ENCODE assay signal across 9 cellular contexts in the genomic region with DNA sequence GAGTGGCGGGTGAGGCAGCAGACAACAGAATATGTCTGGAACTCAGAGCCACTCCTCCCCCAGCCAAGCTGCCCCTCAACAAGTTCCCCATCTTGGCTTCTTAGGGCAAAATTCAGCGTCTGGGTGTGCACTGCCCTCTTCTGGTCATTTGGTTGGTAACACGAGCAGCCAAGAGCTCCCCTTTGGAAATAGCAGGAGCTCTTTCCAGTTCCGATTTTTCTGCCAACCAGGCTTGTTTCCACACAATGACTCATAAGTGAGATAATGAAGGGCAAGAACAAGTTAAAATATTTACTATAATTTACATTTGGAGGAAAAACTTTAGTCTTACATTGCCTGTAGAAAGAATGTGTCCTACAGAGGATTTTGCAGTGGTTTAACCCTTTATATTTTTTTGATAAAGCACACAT.
DNase-seq lines count a peak whose midpoint lies in the region; ATAC-seq and TF ChIP-seq lines count a peak whose summit lies in the region.
"Had no signal": no experiment of that assay in that cellular context is flagged by ENCODE, and none has a peak within 500 bp of the region (broad histone marks: within the 10 kb centered on the region; RNA-seq: fewer than 3 reads in every experiment).

No MANE protein-coding gene starts in this region.

- H3K27ac ChIP-seq in thoracic aorta: no peak overlapping the region

- no peak overlapping the region for H3K27ac Mint-ChIP-seq in mesothelial cell of epicardium

- H3K36me3 ChIP-seq in HAP-1 (replicated peaks) (no peaks in the 10 kb centered on the region), thoracic aorta (no peaks in the 10 kb centered on the region)

- no peak overlapping the region for H3K4me3 Mint-ChIP-seq in mesothelial cell of epicardium
- H3K4me3 Mint-ChIP-seq: activated T-cell treated with anti-CD3 and anti-CD28 coated beads, Interleukin-2, amount 50 U/mL, for 4 hours had no signal

- DNase-seq in DMS53 treated with DMSO at 0.1 percent for 48 hours (lab: John Stamatoyannopoulos, UW; ENCODE audit: unreplicated experiment) (peak; percentile 87), HAP-1 (ENCODE audit: low spot score in 2 of 2) (peak; percentile 54 to 74), NCI-H2029 treated with DMSO at 0.1 percent for 48 hours (lab: John Stamatoyannopoulos, UW) (peak; percentile 21), UCSD-AML1 (lab: John Stamatoyannopoulos, UW; ENCODE audit: unreplicated experiment) (peak; percentile 23), epithelial cell of esophagus (ENCODE audit: low read depth) (peak; percentile 81), mesothelial cell of epicardium (ENCODE audit: low spot score in 2 of 2, unreplicated experiment in 2 of 2) (peak in 1 of 2 experiments; percentile 64), thoracic aorta (ENCODE audit: low spot score) (peak; percentile 31)
- DNase-seq: activated T-cell treated with anti-CD3 and anti-CD28 coated beads, Interleukin-2, amount 50 U/mL, for 4 hours had no signal

- H3K27me3 ChIP-seq in HAP-1 (ENCODE audit: low read depth) (peaks cover 5% of the 10 kb centered on the region; the same call in 1 of the 2 replicates), thoracic aorta (replicated peaks; ENCODE audit: insufficient read depth) (no peaks in the 10 kb centered on the region)

- H3K9me3 ChIP-seq in HAP-1: no peaks in the 10 kb centered on the region
- H3K9me3 ChIP-seq in thoracic aorta: no peaks in the 10 kb centered on the region

- TF ChIP-seq CTCF in epithelial cell of esophagus (IDR thresholded peaks at IDR 0.05; ENCODE audit: insufficient read depth, low read depth, low read length, missing control alignments): peak; percentile 90
- peak; percentile 61 for TF ChIP-seq CTCF in mesothelial cell of epicardium (IDR thresholded peaks at IDR 0.05; ENCODE audit: unreplicated experiment)
- TF ChIP-seq CTCF in thoracic aorta (IDR thresholded peaks at IDR 0.05): peak; percentile 73

- no peaks in the 10 kb centered on the region for H3K36me3 Mint-ChIP-seq in mesothelial cell of epicardium

- H3K4me1 Mint-ChIP-seq in mesothelial cell of epicardium: no peaks in the 10 kb centered on the region

- H3K27me3 Mint-ChIP-seq in mesothelial cell of epicardium (ENCODE audit: low read depth): peaks cover 52% of the 10 kb centered on the region

- H3K4me3 ChIP-seq in HAP-1 (no peak overlapping the region), epithelial cell of esophagus (ENCODE audit: low read length) (no peak overlapping the region), thoracic aorta (no peak overlapping the region)

- H3K9me3 Mint-ChIP-seq in mesothelial cell of epicardium: no peaks in the 10 kb centered on the region
- H3K9me3 Mint-ChIP-seq: activated T-cell treated with anti-CD3 and anti-CD28 coated beads, Interleukin-2, amount 50 U/mL, for 4 hours had no signal

- in situ Hi-C loops in HAP-1 (cut with MboI; ENCODE audit: low sequenced_read_pairs): loop anchor here (5.0 kb wide), 2 partner anchors 140 to 320 kb away; no protein-coding TSS in a partner anchor

- ATAC-seq in thoracic aorta (ENCODE audit: insufficient number of reproducible peaks, low FRiP score, low read depth): peak; percentile 88
- ATAC-seq in HG02973 (IDR thresholded peaks at IDR 0.05; ENCODE audit: unreplicated experiment): no peak

- H3K4me1 ChIP-seq in HAP-1 (no peaks in the 10 kb centered on the region), thoracic aorta (ENCODE audit: control insufficient read depth in 1 of 2, low read depth in 2 of 2) (no peaks in the 10 kb centered on the region)
